Comparison of ENCODE assay signal across 17 cellular contexts in genomic region chr5:58816181-58816731, GRCh38.
"Had no signal": no experiment of that assay in that cellular context is flagged by ENCODE, and none has a peak within 500 bp of the region (broad histone marks: within the 10 kb centered on the region; RNA-seq: fewer than 3 reads in every experiment).

No MANE protein-coding gene starts in this region.

- H3K27ac ChIP-seq: dorsolateral prefrontal cortex, hepatocyte, left ventricle myocardium inferior, lower lobe of right lung, suprapubic skin, thyroid gland had no signal

- DNase-seq: dorsolateral prefrontal cortex; effector CD8-positive, alpha-beta T cell; foreskin melanocyte; head of caudate nucleus; kidney; left cardiac atrium; left ventricle myocardium inferior; lower lobe of right lung; natural killer cell; right cardiac atrium; stimulated activated CD4-positive, alpha-beta T cell treated with anti-CD3 and anti-CD28 coated beads, Interleukin-4, amount 100 ng/mL, for 1 hour; stimulated activated CD8-positive, alpha-beta memory T cell treated with anti-CD3 and anti-CD28 coated beads, Interleukin-4, amount 100 ng/mL, for 48 hours; stimulated activated naive CD8-positive, alpha-beta T cell treated with anti-CD3 and anti-CD28 coated beads, Interleukin-15, Interleukin-2, amounts not matched to agents 100 U/mL and 50 U/mL, for 24 hours; thyroid gland had no signal

- H3K9me3 ChIP-seq: left ventricle myocardium inferior, lower lobe of right lung, suprapubic skin, thyroid gland had no signal

- H3K4me3 ChIP-seq: dorsolateral prefrontal cortex, hepatocyte, left ventricle myocardium inferior, lower lobe of right lung, smooth muscle cell, suprapubic skin, thyroid gland had no signal

- H3K36me3 ChIP-seq: left ventricle myocardium inferior, lower lobe of right lung, suprapubic skin, thyroid gland had no signal
